In genomic region chr5:126867237-126867636, GRCh38 we compare ENCODE assay signal across 19 cellular contexts.
DNase-seq lines count a peak whose midpoint lies in the region; ATAC-seq and TF ChIP-seq lines count a peak whose summit lies in the region.
"Had no signal": no experiment of that assay in that cellular context is flagged by ENCODE, and none has a peak within 500 bp of the region (broad histone marks: within the 10 kb centered on the region; RNA-seq: fewer than 3 reads in every experiment).

No MANE protein-coding gene starts in this region.

- H3K27me3 ChIP-seq in heart left ventricle: no peaks in the 10 kb centered on the region
- no peaks in the 10 kb centered on the region for H3K27me3 ChIP-seq in left ventricle myocardium inferior (ENCODE audit: low read depth)
- H3K27me3 ChIP-seq in IMR-90 (ENCODE audit: control insufficient read depth, insufficient read depth, low read length): no peaks in the 10 kb centered on the region
- no peaks in the 10 kb centered on the region for H3K27me3 ChIP-seq in suprapubic skin
- H3K27me3 ChIP-seq: BE2C had no signal

- ATAC-seq in heart left ventricle (peak in 3 of 4 donors; percentile 19 to 39 (median 24)), IMR-90 (ENCODE audit: low read depth) (no peak)
- ATAC-seq in stimulated activated naive B cell treated with anti-CD40 and anti-IgM and Interleukin-4, amounts not matched to agents 10 μg/mL and 1 μg/mL and 100 μg/mL, for 72 hours (replicated peaks): no peak

- TF ChIP-seq POLR2A in heart left ventricle (IDR thresholded peaks at IDR 0.05) (no peak), IMR-90 (IDR thresholded peaks at IDR 0.05; ENCODE audit: low read depth, low read length) (no peak), suprapubic skin (IDR thresholded peaks at IDR 0.05) (no peak), erythroblast (IDR thresholded peaks at IDR 0.05; ENCODE audit: low read length) (no peak)

- no peak overlapping the region for H2BK20ac ChIP-seq in IMR-90 (ENCODE audit: low read depth, low read length)

- H3K9me3 Mint-ChIP-seq in stimulated activated naive B cell treated with anti-CD40 and anti-IgM and Interleukin-4, amounts not matched to agents 10 μg/mL and 1 μg/mL and 100 μg/mL, for 72 hours: no peaks in the 10 kb centered on the region
- H3K9me3 Mint-ChIP-seq: CD8-positive, alpha-beta memory T cell had no signal

- peaks cover 0 to 27% (median 5%) of the 10 kb centered on the region in 12 donors for H3K4me1 ChIP-seq in heart left ventricle
- peaks cover 20% of the 10 kb centered on the region for H3K4me1 ChIP-seq in left ventricle myocardium inferior
- H3K4me1 ChIP-seq in IMR-90 (ENCODE audit: control insufficient read depth, insufficient read depth, low read length): peaks cover 3% of the 10 kb centered on the region; the same call in 1 of the 2 replicates
- peaks cover 8% of the 10 kb centered on the region for H3K4me1 ChIP-seq in suprapubic skin
- H3K4me1 ChIP-seq: BE2C had no signal

- no peaks in the 10 kb centered on the region for H3K27me3 Mint-ChIP-seq in stimulated activated naive B cell treated with anti-CD40 and anti-IgM and Interleukin-4, amounts not matched to agents 10 μg/mL and 1 μg/mL and 100 μg/mL, for 72 hours

- H3K36me3 ChIP-seq in heart left ventricle: peaks cover 0 to 15% (median 0%) of the 10 kb centered on the region in 9 donors
- peaks cover 7% of the 10 kb centered on the region for H3K36me3 ChIP-seq in left ventricle myocardium inferior
- H3K36me3 ChIP-seq in IMR-90 (ENCODE audit: control insufficient read depth, insufficient read depth, low read length): no peaks in the 10 kb centered on the region
- H3K36me3 ChIP-seq in suprapubic skin: no peaks in the 10 kb centered on the region

- no peak overlapping the region for H4K5ac ChIP-seq in IMR-90 (ENCODE audit: low read depth, low read length)

- no peak overlapping the region for H3K4me2 ChIP-seq in IMR-90 (ENCODE audit: low read depth, low read length)

- no peak overlapping the region for H2BK15ac ChIP-seq in IMR-90 (ENCODE audit: low read depth, low read length)

- dilution Hi-C loops in IMR-90 (cut with HindIII; ENCODE audit: low sequenced_read_pairs, unreplicated experiment): no loop called here

- peaks cover 31 to 37% of the 10 kb centered on the region in 2 donors for H3K36me3 Mint-ChIP-seq in stimulated activated naive B cell treated with anti-CD40 and anti-IgM and Interleukin-4, amounts not matched to agents 10 μg/mL and 1 μg/mL and 100 μg/mL, for 72 hours
- H3K36me3 Mint-ChIP-seq: CD8-positive, alpha-beta memory T cell had no signal

- BruUV-seq in IMR-90 (replicated peaks; lab: Mats Ljungman, UMichigan): no TSS peak

- H3K27ac ChIP-seq in heart left ventricle (no peak overlapping the region), left ventricle myocardium inferior (replicated peaks) (no peak overlapping the region), IMR-90 (ENCODE audit: insufficient read depth, low read length) (no peak overlapping the region), suprapubic skin (no peak overlapping the region)

- POLR2A ChIA-PET in IMR-90 (lab: Charles Lee; ENCODE audit: unreplicated experiment): no interaction called here

- H3K9me3 ChIP-seq in heart left ventricle (no peaks in the 10 kb centered on the region), left ventricle myocardium inferior (replicated peaks) (no peaks in the 10 kb centered on the region), IMR-90 (ENCODE audit: control insufficient read depth, insufficient read depth, low read length) (no peaks in the 10 kb centered on the region), suprapubic skin (no peaks in the 10 kb centered on the region)
- H3K9me3 ChIP-seq: BE2C had no signal

- H3K23ac ChIP-seq in IMR-90 (ENCODE audit: low read depth, low read length): no peak overlapping the region

- H4K8ac ChIP-seq in IMR-90 (ENCODE audit: low read depth in 2 of 2, low read length in 2 of 2): no peak overlapping the region

- 37 to 66% (median 60%) methylated on average over 6 of the region's 6 CpGs for WGBS in heart left ventricle, 4 donors
- no CpG with 5 or more reads among the region's 6 CpGs for WGBS in IMR-90 (ENCODE audit: extremely low coverage in 2 of 2, insufficient read length in 1 of 2), 2 experiments
- 87% methylated on average over 6 of the region's 6 CpGs for WGBS in suprapubic skin

- no peak overlapping the region for H3K4ac ChIP-seq in IMR-90 (ENCODE audit: low read depth, low read length)

- no peak for TF ChIP-seq EP300 in suprapubic skin (IDR thresholded peaks at IDR 0.05)

- CTCF ChIA-PET in IMR-90 (lab: Yijun Ruan, JAX): no interaction called here

- peak overlapping the region; percentile 69 for H3K27ac Mint-ChIP-seq in stimulated activated naive B cell treated with anti-CD40 and anti-IgM and Interleukin-4, amounts not matched to agents 10 μg/mL and 1 μg/mL and 100 μg/mL, for 72 hours

- no peaks in the 10 kb centered on the region; a peak in 1 of 4 replicates for H3K79me1 ChIP-seq in IMR-90 (ENCODE audit: low read depth in 1 of 2, low read length in 2 of 2)

- H4K91ac ChIP-seq in IMR-90 (ENCODE audit: insufficient read depth, low read depth, low read length): no peak overlapping the region

- in situ Hi-C loops in IMR-90 (cut with MboI; ENCODE audit: low sequenced_read_pairs): no loop called here

- TF ChIP-seq CTCF in heart left ventricle (IDR thresholded peaks at IDR 0.05) (no peak), left ventricle myocardium inferior (IDR thresholded peaks at IDR 0.05; ENCODE audit: borderline replicate concordance) (no peak), IMR-90 (conservative IDR thresholded peaks at IDR 0.05; ENCODE audit: low read depth, low read length) (no peak), suprapubic skin (IDR thresholded peaks at IDR 0.05) (no peak)

- peak overlapping the region; percentile 26 for H2AK9ac ChIP-seq in IMR-90 (replicated peaks; ENCODE audit: low read depth, low read length, poor library complexity)

- intact Hi-C loops in heart left ventricle (cut with DNase I): no loop called here
- intact Hi-C loops in left ventricle myocardium inferior (cut with micrococcal nuclease): no loop called here
- intact Hi-C loops in IMR-90 (cut with micrococcal nuclease): loop anchor here (10.0 kb wide), 1 partner anchor 518 kb away; no protein-coding TSS in a partner anchor

- H4K20me1 ChIP-seq in IMR-90 (ENCODE audit: insufficient read depth, low read length): no peaks in the 10 kb centered on the region

- no peak overlapping the region for H2BK120ac ChIP-seq in IMR-90 (ENCODE audit: low read depth, low read length)

- peaks cover 8% of the 10 kb centered on the region; the same call in 1 of the 2 replicates for H3K9me1 ChIP-seq in IMR-90 (ENCODE audit: insufficient read depth, low read length)

- no peak overlapping the region for H2AK5ac ChIP-seq in IMR-90 (ENCODE audit: low read depth, low read length)

- H3K18ac ChIP-seq in IMR-90 (ENCODE audit: low read depth, low read length): no peak overlapping the region

- H3K4me3 Mint-ChIP-seq in stimulated activated naive B cell treated with anti-CD40 and anti-IgM and Interleukin-4, amounts not matched to agents 10 μg/mL and 1 μg/mL and 100 μg/mL, for 72 hours: no peak overlapping the region
- H3K4me3 Mint-ChIP-seq: CD8-positive, alpha-beta memory T cell had no signal

- no peak overlapping the region for H3K56ac ChIP-seq in IMR-90 (ENCODE audit: extremely low read depth, insufficient read depth, low read length)

- no peak overlapping the region for H3K14ac ChIP-seq in IMR-90 (replicated peaks; ENCODE audit: low read depth, low read length)

- TF ChIP-seq RAD21 in IMR-90 (IDR thresholded peaks at IDR 0.05; ENCODE audit: low read length): no peak

- no peak overlapping the region for H2AFZ ChIP-seq in IMR-90 (replicated peaks; ENCODE audit: low read length, poor library complexity)

- no peak overlapping the region for H3K4me3 ChIP-seq in heart left ventricle
- H3K4me3 ChIP-seq in left ventricle myocardium inferior: no peak overlapping the region
- H3K4me3 ChIP-seq in IMR-90 (ENCODE audit: insufficient read depth, low read depth, low read length): no peak overlapping the region
- no peak overlapping the region for H3K4me3 ChIP-seq in suprapubic skin

- H2BK5ac ChIP-seq in IMR-90 (ENCODE audit: low read depth, low read length, poor library complexity, severe bottlenecking): no peak overlapping the region

- H3K9ac ChIP-seq in IMR-90 (ENCODE audit: low read depth, low read length): no peak overlapping the region

- DNase-seq in heart left ventricle (no peak), left ventricle myocardium inferior (no peak), IMR-90 (no peak), dermis blood vessel endothelial cell (peak; percentile 43), T1000 (lab: John Stamatoyannopoulos, UW) (no peak), suprapubic skin (ENCODE audit: low spot score in 2 of 2) (no peak), erythroblast (lab: John Stamatoyannopoulos, UW) (no peak)
- DNase-seq in stimulated activated naive B cell treated with anti-CD40 and anti-IgM and Interleukin-4, amounts not matched to agents 10 μg/mL and 1 μg/mL and 100 μg/mL, for 72 hours: no peak
- DNase-seq: BE2C; CD8-positive, alpha-beta memory T cell; DMS53; EL; KBM-7; NCI-H1105 treated with DMSO at 0.1 percent for 48 hours; NCI-H1694; NCI-H226; NCI-H524; NCI-H82; OCI-M1 had no signal

- H3K4me1 Mint-ChIP-seq in stimulated activated naive B cell treated with anti-CD40 and anti-IgM and Interleukin-4, amounts not matched to agents 10 μg/mL and 1 μg/mL and 100 μg/mL, for 72 hours: peaks cover 22 to 26% of the 10 kb centered on the region in 2 donors

TF ChIP-seq in IMR-90, 13 proteins besides CTCF, POLR2A, EP300 and RAD21:
- no peak for TF ChIP-seq MAFK (IDR thresholded peaks at IDR 0.05; ENCODE audit: low read depth, low read length)
- TF ChIP-seq CHD1 (IDR thresholded peaks at IDR 0.05; ENCODE audit: low read depth, low read length): no peak
- TF ChIP-seq BHLHE40 (IDR thresholded peaks at IDR 0.05; ENCODE audit: low read depth, low read length): no peak
- TF ChIP-seq, protein P1, sequence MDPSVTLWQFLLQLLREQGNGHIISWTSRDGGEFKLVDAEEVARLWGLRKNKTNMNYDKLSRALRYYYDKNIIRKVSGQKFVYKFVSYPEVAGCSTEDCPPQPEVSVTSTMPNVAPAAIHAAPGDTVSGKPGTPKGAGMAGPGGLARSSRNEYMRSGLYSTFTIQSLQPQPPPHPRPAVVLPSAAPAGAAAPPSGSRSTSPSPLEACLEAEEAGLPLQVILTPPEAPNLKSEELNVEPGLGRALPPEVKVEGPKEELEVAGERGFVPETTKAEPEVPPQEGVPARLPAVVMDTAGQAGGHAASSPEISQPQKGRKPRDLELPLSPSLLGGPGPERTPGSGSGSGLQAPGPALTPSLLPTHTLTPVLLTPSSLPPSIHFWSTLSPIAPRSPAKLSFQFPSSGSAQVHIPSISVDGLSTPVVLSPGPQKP (IDR thresholded peaks at IDR 0.05; ENCODE audit: borderline replicate concordance, low read depth, low read length): no peak

Comparison
In these comparisons a context has a peak if more than half of its experiments do, and no peak if none do; other contexts are left out.
1. ATAC-seq: peak in heart left ventricle (3 of 4); none in IMR-90 (single experiment) and stimulated activated naive B cell treated with anti-CD40 and anti-IgM and Interleukin-4, amounts not matched to agents 10 μg/mL and 1 μg/mL and 100 μg/mL, for 72 hours (0 of 2).